In genomic region chr6:89818977-89819335, GRCh38 we compare ENCODE assay signal across 8 cellular contexts. TPM values are rescaled to one million over a fixed set of nuclear protein-coding genes. Genes with fewer than 3 reads are reported as not detected.
DNase-seq lines count a peak whose midpoint lies in the region; ATAC-seq, FAIRE-seq and TF ChIP-seq lines count a peak whose summit lies in the region.

No MANE protein-coding gene starts in this region.

- H3K4me1 Mint-ChIP-seq in stimulated activated naive B cell treated with anti-CD40 and anti-IgM and Interleukin-4, amounts not matched to agents 10 μg/mL and 1 μg/mL and 100 μg/mL, for 72 hours: peaks cover 31 to 33% of the 10 kb centered on the region in 2 donors

- peak overlapping the region; percentile 98 for H3K27ac Mint-ChIP-seq in stimulated activated naive B cell treated with anti-CD40 and anti-IgM and Interleukin-4, amounts not matched to agents 10 μg/mL and 1 μg/mL and 100 μg/mL, for 72 hours

- FAIRE-seq in GM18507 (lab: Jason Lieb, UNC) (peak; percentile 9), bronchial epithelial cell (lab: Jason Lieb, UNC) (peak; percentile 43)

- peak overlapping the region; percentile 55 for H3K4me3 ChIP-seq in bronchial epithelial cell (ENCODE audit: low read depth, low read length)

- no peaks in the 10 kb centered on the region for H3K36me3 ChIP-seq in bronchial epithelial cell (ENCODE audit: control insufficient read depth, insufficient read depth, low read length)

- peaks cover 0 to 12% of the 10 kb centered on the region in 2 donors for H3K36me3 Mint-ChIP-seq in stimulated activated naive B cell treated with anti-CD40 and anti-IgM and Interleukin-4, amounts not matched to agents 10 μg/mL and 1 μg/mL and 100 μg/mL, for 72 hours

- DNase-seq in A172 (ENCODE audit: low spot score): peak; percentile 13
- DNase-seq in GM18507 (ENCODE audit: extremely low spot score, insufficient read length, low read depth): no peak
- DNase-seq in NOMO-1 treated with DMSO at 0.1 percent for 48 hours (lab: John Stamatoyannopoulos, UW; ENCODE audit: unreplicated experiment): peak; percentile 20
- peak; percentile 61 for DNase-seq in bronchial epithelial cell (ENCODE audit: low read depth)
- DNase-seq in kidney glomerular epithelial cell (lab: John Stamatoyannopoulos, UW): peak; percentile 25
- DNase-seq in stimulated activated naive B cell treated with anti-CD40 and anti-IgM and Interleukin-4, amounts not matched to agents 10 μg/mL and 1 μg/mL and 100 μg/mL, for 72 hours: no peak
- DNase-seq in COLO668 (lab: John Stamatoyannopoulos, UW; ENCODE audit: unreplicated experiment): no peak

- no peaks in the 10 kb centered on the region for H3K27me3 Mint-ChIP-seq in stimulated activated naive B cell treated with anti-CD40 and anti-IgM and Interleukin-4, amounts not matched to agents 10 μg/mL and 1 μg/mL and 100 μg/mL, for 72 hours

- H3K4me3 Mint-ChIP-seq in stimulated activated naive B cell treated with anti-CD40 and anti-IgM and Interleukin-4, amounts not matched to agents 10 μg/mL and 1 μg/mL and 100 μg/mL, for 72 hours: peak overlapping the region; percentile 89 to 95

- H3K9me3 Mint-ChIP-seq in stimulated activated naive B cell treated with anti-CD40 and anti-IgM and Interleukin-4, amounts not matched to agents 10 μg/mL and 1 μg/mL and 100 μg/mL, for 72 hours: no peaks in the 10 kb centered on the region

- TF ChIP-seq CTCF in bronchial epithelial cell (IDR thresholded peaks at IDR 0.05; ENCODE audit: insufficient read depth, low read length, severe bottlenecking): no peak

- no peaks in the 10 kb centered on the region for H3K27me3 ChIP-seq in bronchial epithelial cell (ENCODE audit: control insufficient read depth, insufficient read depth, low read length)

- peak; percentile 19 for ATAC-seq in HG02981 (IDR thresholded peaks at IDR 0.05; ENCODE audit: unreplicated experiment)
- peak; percentile 38 to 45 for ATAC-seq in stimulated activated naive B cell treated with anti-CD40 and anti-IgM and Interleukin-4, amounts not matched to agents 10 μg/mL and 1 μg/mL and 100 μg/mL, for 72 hours (replicated peaks)

RNA-seq across cellular contexts. Expression of gene MDN1, which starts 0.6 kb away (rescaled TPM):
- total RNA-seq in A172 (2014; rRNA removed; shearing (Covaris generic)): 7.1 and 15.3 TPM in 2 replicates
- 11.9 and 16.8 TPM in 2 replicates for total RNA-seq in bronchial epithelial cell

RNA-seq across cellular contexts. Expression of gene CASP8AP2, which starts 10.7 kb away (rescaled TPM):
- total RNA-seq in A172 (2014; rRNA removed; shearing (Covaris generic)): 13.5 and 16.9 TPM in 2 replicates
- 10.5 and 10.6 TPM in 2 replicates for total RNA-seq in bronchial epithelial cell

Comparison
In these comparisons a context has a peak if more than half of its experiments do, and no peak if none do; other contexts are left out.
1. DNase-seq: peak in A172 (single experiment), NOMO-1 treated with DMSO at 0.1 percent for 48 hours (single experiment), bronchial epithelial cell (single experiment) and kidney glomerular epithelial cell (single experiment); none in GM18507 (single experiment), stimulated activated naive B cell treated with anti-CD40 and anti-IgM and Interleukin-4, amounts not matched to agents 10 μg/mL and 1 μg/mL and 100 μg/mL, for 72 hours (single experiment) and COLO668 (single experiment).